ENCODE assay signal across 9 cellular contexts in genomic region chr1:38728176-38728908, GRCh38.
DNase-seq lines count a peak whose midpoint lies in the region; ATAC-seq and FAIRE-seq lines count a peak whose summit lies in the region.
"Had no signal": no experiment of that assay in that cellular context is flagged by ENCODE, and none has a peak within 500 bp of the region (broad histone marks: within the 10 kb centered on the region; RNA-seq: fewer than 3 reads in every experiment).

No MANE protein-coding gene starts in this region.

- CTCF ChIA-PET in activated naive CD4-positive, alpha-beta T cell treated with anti-CD3 and anti-CD28 coated beads for 36 hours (lab: Charles Lee), result no interaction called here

- H3K27ac Mint-ChIP-seq in activated naive CD4-positive, alpha-beta T cell treated with anti-CD3 and anti-CD28 coated beads for 36 hours, result no peak overlapping the region
- H3K27ac Mint-ChIP-seq: CD4-positive, CD25-positive, alpha-beta regulatory T cell had no signal

- H3K9me3 ChIP-seq in small intestine (ENCODE audit: control insufficient read depth, low read depth), result no peaks in the 10 kb centered on the region

- no peaks in the 10 kb centered on the region for H3K36me3 ChIP-seq in small intestine (ENCODE audit: control insufficient read depth in 2 of 2, insufficient read depth in 2 of 2, low read length in 2 of 2)

- no peak overlapping the region for H3K4me3 Mint-ChIP-seq in activated naive CD4-positive, alpha-beta T cell treated with anti-CD3 and anti-CD28 coated beads for 36 hours
- H3K4me3 Mint-ChIP-seq: CD4-positive, CD25-positive, alpha-beta regulatory T cell had no signal

- peaks cover 0 to 16% of the 10 kb centered on the region in 2 donors for H3K27me3 ChIP-seq in small intestine (ENCODE audit: control insufficient read depth in 2 of 2, insufficient read depth in 2 of 2, low read length in 2 of 2)

- DNase-seq in activated naive CD4-positive, alpha-beta T cell treated with anti-CD3 and anti-CD28 coated beads for 36 hours, result peak; percentile 14
- no peak for DNase-seq in activated naive CD4-positive, alpha-beta T cell treated with Interleukin-2 at 50 U/mL for 16 hours
- DNase-seq in left kidney (ENCODE audit: low read depth, low spot score) (peak; percentile 79), urothelium cell line (ENCODE audit: low spot score) (peak; percentile 69), small intestine (no peak), NCI-H748 treated with DMSO at 0.1 percent for 48 hours (lab: John Stamatoyannopoulos, UW) (no peak)

- H3K9me3 Mint-ChIP-seq in activated naive CD4-positive, alpha-beta T cell treated with anti-CD3 and anti-CD28 coated beads for 36 hours, result no peaks in the 10 kb centered on the region

- 8 to 17% (median 15%) methylated on average over 14 of the region's 14 CpGs for WGBS in small intestine, 3 donors

- H3K36me3 Mint-ChIP-seq in activated naive CD4-positive, alpha-beta T cell treated with anti-CD3 and anti-CD28 coated beads for 36 hours (ENCODE audit: low read depth), result no peaks in the 10 kb centered on the region
- H3K36me3 Mint-ChIP-seq: CD4-positive, CD25-positive, alpha-beta regulatory T cell had no signal

- H3K4me1 Mint-ChIP-seq in activated naive CD4-positive, alpha-beta T cell treated with anti-CD3 and anti-CD28 coated beads for 36 hours (ENCODE audit: low read depth), result no peaks in the 10 kb centered on the region

- peaks cover 61% of the 10 kb centered on the region for H3K27me3 Mint-ChIP-seq in activated naive CD4-positive, alpha-beta T cell treated with anti-CD3 and anti-CD28 coated beads for 36 hours (ENCODE audit: low read depth)

- peak overlapping the region; percentile 13 for H3K27ac ChIP-seq in cingulate gyrus (ENCODE audit: low read depth, low read length)
- no peak overlapping the region for H3K27ac ChIP-seq in small intestine (ENCODE audit: low read depth in 1 of 2, low read length in 1 of 2)

- no peak for ATAC-seq in HG03280 (IDR thresholded peaks at IDR 0.05; ENCODE audit: unreplicated experiment)

- H3K4me3 ChIP-seq in small intestine (ENCODE audit: low read depth in 1 of 2, low read length in 2 of 2), result no peak overlapping the region

- FAIRE-seq in urothelium cell line (lab: Jason Lieb, UNC) (peak; percentile 46), small intestine (lab: Jason Lieb, UNC) (no peak)

- no peaks in the 10 kb centered on the region for H3K4me1 ChIP-seq in small intestine (ENCODE audit: control insufficient read depth in 2 of 2, insufficient read depth in 1 of 2, low read depth in 1 of 2, low read length in 1 of 2)

- intact Hi-C loops in activated naive CD4-positive, alpha-beta T cell treated with anti-CD3 and anti-CD28 coated beads for 36 hours (cut with micrococcal nuclease), result loop anchor here (10.0 kb wide), 1 partner anchor 366 kb away; no protein-coding TSS in a partner anchor

Comparison
In these comparisons a context has a peak if more than half of its experiments do, and no peak if none do; other contexts are left out.
1. DNase-seq: peak in activated naive CD4-positive, alpha-beta T cell treated with anti-CD3 and anti-CD28 coated beads for 36 hours (single experiment), left kidney (single experiment) and urothelium cell line (single experiment); none in activated naive CD4-positive, alpha-beta T cell treated with Interleukin-2 at 50 U/mL for 16 hours (single experiment), small intestine (single experiment) and NCI-H748 treated with DMSO at 0.1 percent for 48 hours (single experiment).